ENCODE assay signal across 21 cellular contexts in genomic region chr12:128745772-128746689, GRCh38.
A peak's percentile ranks its signal among the peaks of the same experiment; 100 is the strongest.
DNase-seq lines count a peak whose midpoint lies in the region; ATAC-seq and FAIRE-seq lines count a peak whose summit lies in the region.
"Had no signal": no experiment of that assay in that cellular context is flagged by ENCODE, and none has a peak within 500 bp of the region (broad histone marks: within the 10 kb centered on the region; RNA-seq: fewer than 3 reads in every experiment).

No MANE protein-coding gene starts in this region.

- H3K4me1 Mint-ChIP-seq in immature natural killer cell: peaks cover 87 to 88% of the 10 kb centered on the region in 2 donors

- peak; percentile 31 for FAIRE-seq in GM18507 (lab: Jason Lieb, UNC)

- no peak for DNase-seq in GM18507 (ENCODE audit: extremely low spot score, insufficient read length, low read depth)
- DNase-seq in NCI-H748 treated with DMSO at 0.1 percent for 48 hours (lab: John Stamatoyannopoulos, UW): peak; percentile 35
- peak; percentile 67 to 68 (median 68) for DNase-seq in immature natural killer cell
- no peak for DNase-seq in mucosa of gallbladder (ENCODE audit: low spot score)
- DNase-seq in kidney tubule cell (ENCODE audit: low spot score): no peak
- DNase-seq in SW 1271 (lab: John Stamatoyannopoulos, UW): no peak
- DNase-seq: COR-L47, DMS 273 treated with DMSO at 0.1 percent for 48 hours, DND-41, Kasumi-1, MM.1S, NCI-H1105, NCI-H1930, NCI-H2171 treated with DMSO at 0.1 percent for 48 hours, NCI-H446, NCI-H82 had no signal

- peak overlapping the region; percentile 4 to 92 (median 76); a peak in 21 of 22 replicates for H3K4me2 ChIP-seq in BLaER1 treated with 17β-estradiol and CSF1 and Interleukin-3, amounts not matched to agents 10 nM and 100 nM

- peak overlapping the region; percentile 73 to 91 (median 88) for H3K4me3 Mint-ChIP-seq in immature natural killer cell
- H3K4me3 Mint-ChIP-seq: T-helper 1 cell treated with Interleukin-12 subunit alpha and Interleukin-12 subunit beta and Interleukin-4 antibody, amounts not matched to agents 30 μg/mL and 1 μg/mL, for 36 hours had no signal

- H3K9me3 ChIP-seq in BLaER1 treated with 17β-estradiol and CSF1 and Interleukin-3, amounts not matched to agents 10 nM and 100 nM (replicated peaks in 1 of 11): no peaks in the 10 kb centered on the region
- H3K9me3 ChIP-seq: HAP-1 had no signal

- no peaks in the 10 kb centered on the region for H3K27me3 ChIP-seq in BLaER1 treated with 17β-estradiol and CSF1 and Interleukin-3, amounts not matched to agents 10 nM and 100 nM

- peaks cover 12 to 51% (median 31%) of the 10 kb centered on the region in 10 experiments; a peak in 19 of 20 replicates for H3K4me1 ChIP-seq in BLaER1 treated with 17β-estradiol and CSF1 and Interleukin-3, amounts not matched to agents 10 nM and 100 nM
- H3K4me1 ChIP-seq: HAP-1 had no signal

- no peaks in the 10 kb centered on the region for H3K36me3 ChIP-seq in BLaER1 treated with 17β-estradiol and CSF1 and Interleukin-3, amounts not matched to agents 10 nM and 100 nM
- H3K36me3 ChIP-seq: HAP-1 had no signal

- ATAC-seq in GM19328 (IDR thresholded peaks at IDR 0.05; ENCODE audit: unreplicated experiment): no peak

- no peak overlapping the region for H3K4me3 ChIP-seq in BLaER1 treated with 17β-estradiol and CSF1 and Interleukin-3, amounts not matched to agents 10 nM and 100 nM
- H3K4me3 ChIP-seq: HAP-1 had no signal

- peak overlapping the region; percentile 97 to 100 (median 98) for H3K27ac Mint-ChIP-seq in immature natural killer cell
- H3K27ac Mint-ChIP-seq: T-helper 1 cell treated with Interleukin-12 subunit alpha and Interleukin-12 subunit beta and Interleukin-4 antibody, amounts not matched to agents 30 μg/mL and 1 μg/mL, for 36 hours had no signal

- H4K20me1 ChIP-seq in BLaER1 treated with 17β-estradiol and CSF1 and Interleukin-3, amounts not matched to agents 10 nM and 100 nM: no peaks in the 10 kb centered on the region

- H3K27ac ChIP-seq in BLaER1 treated with 17β-estradiol and CSF1 and Interleukin-3, amounts not matched to agents 10 nM and 100 nM: no peak overlapping the region
- H3K27ac ChIP-seq: C4-2B had no signal

- peaks cover 0 to 7% (median 0%) of the 10 kb centered on the region in 3 donors for H3K36me3 Mint-ChIP-seq in immature natural killer cell

- H3K27me3 Mint-ChIP-seq in immature natural killer cell (ENCODE audit: low read depth in 3 of 3): peaks cover 0 to 7% (median 0%) of the 10 kb centered on the region in 3 donors

- no peak overlapping the region for H3K9ac ChIP-seq in BLaER1 treated with 17β-estradiol and CSF1 and Interleukin-3, amounts not matched to agents 10 nM and 100 nM

- H3K9me3 Mint-ChIP-seq in immature natural killer cell: peaks cover 0 to 2% (median 0%) of the 10 kb centered on the region in 6 donors
- H3K9me3 Mint-ChIP-seq: T-helper 1 cell treated with Interleukin-12 subunit alpha and Interleukin-12 subunit beta and Interleukin-4 antibody, amounts not matched to agents 30 μg/mL and 1 μg/mL, for 36 hours had no signal

Comparison
In these comparisons a context has a peak if more than half of its experiments do, and no peak if none do; other contexts are left out.
1. DNase-seq: peak in NCI-H748 treated with DMSO at 0.1 percent for 48 hours (single experiment) and immature natural killer cell (3 of 3); none in GM18507 (single experiment), mucosa of gallbladder (single experiment), kidney tubule cell (single experiment) and SW 1271 (0 of 2).